Comparison of ENCODE assay signal across 24 cellular contexts in genomic region chr1:162535501-162535900, GRCh38.
"Had no signal": no experiment of that assay in that cellular context is flagged by ENCODE, and none has a peak within 500 bp of the region (broad histone marks: within the 10 kb centered on the region; RNA-seq: fewer than 3 reads in every experiment).

No MANE protein-coding gene starts in this region.

- DNase-seq: activated CD4-positive, alpha-beta T cell treated with anti-CD3 and anti-CD28 coated beads, Interleukin-2, amount 10 ng/mL, durations not matched to agents 7 days and 5 days; activated CD4-positive, CD25-positive, alpha-beta regulatory T cell treated with anti-CD3 and anti-CD28 coated beads, Interleukin-2, amount 50 U/mL, for 72 hours; activated CD8-positive, alpha-beta memory T cell treated with anti-CD3 and anti-CD28 coated beads, Interleukin-2, amount 10 ng/mL, durations not matched to agents 7 days and 5 days; activated CD8-positive, alpha-beta T cell treated with anti-CD3 and anti-CD28 coated beads for 36 hours; activated gamma-delta T cell treated with Interleukin-2 at 50 U/mL for 16 hours; effector CD4-positive, alpha-beta T cell; head of caudate nucleus; hypothalamus; left ventricle myocardium superior; right cardiac atrium; stimulated activated CD4-positive, alpha-beta T cell treated with anti-CD3 and anti-CD28 coated beads, Interleukin-12 subunit alpha, Interleukin-12 subunit beta, amount 100 ng/mL, for 4 hours; stimulated activated CD4-positive, alpha-beta T cell treated with anti-CD3 and anti-CD28 coated beads, Interleukin-4, amount 100 ng/mL, for 4 hours; stimulated activated naive CD8-positive, alpha-beta T cell treated with anti-CD3 and anti-CD28 coated beads, Interleukin-15, Interleukin-2, amounts not matched to agents 100 U/mL and 50 U/mL, for 24 hours; upper lobe of left lung; WERI-Rb-1 had no signal

- H3K4me1 Mint-ChIP-seq: activated naive CD4-positive, alpha-beta T cell treated with anti-CD3 and anti-CD28 coated beads, Interleukin-2, amount 50 U/mL, for 24 hours; brain had no signal

- H3K36me3 Mint-ChIP-seq: natural killer cell treated with Interleukin-12 subunit alpha and Interleukin-12 subunit beta and Interleukin-15 and Interleukin-18, amount 100 ng/mL, for 72 hours had no signal

- H3K27me3 ChIP-seq: gastroesophageal sphincter, neutrophil, upper lobe of left lung had no signal

- H3K36me3 ChIP-seq: gastroesophageal sphincter, neutrophil, upper lobe of left lung, WERI-Rb-1 had no signal

- ATAC-seq: activated CD8-positive, alpha-beta memory T cell treated with anti-CD3 and anti-CD28 coated beads, Interleukin-2, amount 10 ng/mL, durations not matched to agents 7 days and 5 days; activated CD8-positive, alpha-beta T cell treated with anti-CD3 and anti-CD28 coated beads for 36 hours; gastroesophageal sphincter; left ventricle myocardium superior; natural killer cell treated with Interleukin-12 subunit alpha and Interleukin-12 subunit beta and Interleukin-15 and Interleukin-18, amount 100 ng/mL, for 72 hours; right cardiac atrium; stimulated activated naive CD8-positive, alpha-beta T cell treated with anti-CD3 and anti-CD28 coated beads, Interleukin-15, Interleukin-2, amounts not matched to agents 100 U/mL and 50 U/mL, for 24 hours had no signal

- H3K4me3 ChIP-seq: gastroesophageal sphincter, upper lobe of left lung had no signal

- H3K4me3 Mint-ChIP-seq: activated CD4-positive, alpha-beta T cell treated with anti-CD3 and anti-CD28 coated beads, Interleukin-2, amount 10 ng/mL, durations not matched to agents 7 days and 5 days; activated CD8-positive, alpha-beta memory T cell treated with anti-CD3 and anti-CD28 coated beads, Interleukin-2, amount 10 ng/mL, durations not matched to agents 7 days and 5 days; activated CD8-positive, alpha-beta T cell treated with anti-CD3 and anti-CD28 coated beads for 36 hours; activated naive CD4-positive, alpha-beta T cell treated with anti-CD3 and anti-CD28 coated beads, Interleukin-2, amount 50 U/mL, for 24 hours; activated T-helper 1 cell treated with anti-CD3 and anti-CD28 coated beads, Interleukin-12 subunit alpha, Interleukin-12 subunit beta, Interleukin-2, Interleukin-4 antibody, amounts not matched to agents 30 ng/mL and 10 ng/mL and 1 ng/mL, durations not matched to agents 14 hours and 24 hours and 36 hours; brain; dendritic cell treated with granulocyte-macrophage colony-stimulating factor and Interleukin-4, amounts not matched to agents 40 ng/mL and 50 ng/mL, for 4 days; natural killer cell treated with Interleukin-12 subunit alpha and Interleukin-12 subunit beta and Interleukin-15 and Interleukin-18, amount 100 ng/mL, for 72 hours; T-helper 2 cell treated with Interferon-gamma antibody and Interleukin-4, amounts not matched to agents 5 μg/mL and 100 μg/mL, for 36 hours had no signal

- H3K9me3 ChIP-seq: gastroesophageal sphincter, neutrophil, upper lobe of left lung had no signal

- H3K27me3 Mint-ChIP-seq: activated CD4-positive, alpha-beta T cell treated with anti-CD3 and anti-CD28 coated beads, Interleukin-2, amount 10 ng/mL, durations not matched to agents 7 days and 5 days; activated CD8-positive, alpha-beta memory T cell treated with anti-CD3 and anti-CD28 coated beads, Interleukin-2, amount 10 ng/mL, durations not matched to agents 7 days and 5 days; activated CD8-positive, alpha-beta T cell treated with anti-CD3 and anti-CD28 coated beads for 36 hours; activated naive CD4-positive, alpha-beta T cell treated with anti-CD3 and anti-CD28 coated beads, Interleukin-2, amount 50 U/mL, for 24 hours; dendritic cell treated with granulocyte-macrophage colony-stimulating factor and Interleukin-4, amounts not matched to agents 40 ng/mL and 50 ng/mL, for 4 days; natural killer cell treated with Interleukin-12 subunit alpha and Interleukin-12 subunit beta and Interleukin-15 and Interleukin-18, amount 100 ng/mL, for 72 hours had no signal

- H3K4me1 ChIP-seq: gastroesophageal sphincter, parathyroid adenoma had no signal

- H3K9me3 Mint-ChIP-seq: activated CD4-positive, alpha-beta T cell treated with anti-CD3 and anti-CD28 coated beads, Interleukin-2, amount 10 ng/mL, durations not matched to agents 7 days and 5 days; activated naive CD4-positive, alpha-beta T cell treated with anti-CD3 and anti-CD28 coated beads, Interleukin-2, amount 50 U/mL, for 24 hours; activated T-helper 1 cell treated with anti-CD3 and anti-CD28 coated beads, Interleukin-12 subunit alpha, Interleukin-12 subunit beta, Interleukin-2, Interleukin-4 antibody, amounts not matched to agents 30 ng/mL and 10 ng/mL and 1 ng/mL, durations not matched to agents 14 hours and 24 hours and 36 hours; brain; dendritic cell treated with granulocyte-macrophage colony-stimulating factor and Interleukin-4, amounts not matched to agents 40 ng/mL and 50 ng/mL, for 4 days; natural killer cell treated with Interleukin-12 subunit alpha and Interleukin-12 subunit beta and Interleukin-15 and Interleukin-18, amount 100 ng/mL, for 72 hours; T-helper 2 cell treated with Interferon-gamma antibody and Interleukin-4, amounts not matched to agents 5 μg/mL and 100 μg/mL, for 36 hours had no signal

- H3K27ac ChIP-seq: gastroesophageal sphincter, neutrophil, parathyroid adenoma, upper lobe of left lung, WERI-Rb-1 had no signal

- H3K27ac Mint-ChIP-seq: activated CD4-positive, alpha-beta T cell treated with anti-CD3 and anti-CD28 coated beads, Interleukin-2, amount 10 ng/mL, durations not matched to agents 7 days and 5 days; activated CD8-positive, alpha-beta memory T cell treated with anti-CD3 and anti-CD28 coated beads, Interleukin-2, amount 10 ng/mL, durations not matched to agents 7 days and 5 days; activated CD8-positive, alpha-beta T cell treated with anti-CD3 and anti-CD28 coated beads for 36 hours; activated naive CD4-positive, alpha-beta T cell treated with anti-CD3 and anti-CD28 coated beads, Interleukin-2, amount 50 U/mL, for 24 hours; activated T-helper 1 cell treated with anti-CD3 and anti-CD28 coated beads, Interleukin-12 subunit alpha, Interleukin-12 subunit beta, Interleukin-2, Interleukin-4 antibody, amounts not matched to agents 30 ng/mL and 10 ng/mL and 1 ng/mL, durations not matched to agents 14 hours and 24 hours and 36 hours; brain; dendritic cell treated with granulocyte-macrophage colony-stimulating factor and Interleukin-4, amounts not matched to agents 40 ng/mL and 50 ng/mL, for 4 days; natural killer cell treated with Interleukin-12 subunit alpha and Interleukin-12 subunit beta and Interleukin-15 and Interleukin-18, amount 100 ng/mL, for 72 hours; T-helper 2 cell treated with Interferon-gamma antibody and Interleukin-4, amounts not matched to agents 5 μg/mL and 100 μg/mL, for 36 hours had no signal
